10 cellular contexts compared by ENCODE assay signal in the genomic region with DNA sequence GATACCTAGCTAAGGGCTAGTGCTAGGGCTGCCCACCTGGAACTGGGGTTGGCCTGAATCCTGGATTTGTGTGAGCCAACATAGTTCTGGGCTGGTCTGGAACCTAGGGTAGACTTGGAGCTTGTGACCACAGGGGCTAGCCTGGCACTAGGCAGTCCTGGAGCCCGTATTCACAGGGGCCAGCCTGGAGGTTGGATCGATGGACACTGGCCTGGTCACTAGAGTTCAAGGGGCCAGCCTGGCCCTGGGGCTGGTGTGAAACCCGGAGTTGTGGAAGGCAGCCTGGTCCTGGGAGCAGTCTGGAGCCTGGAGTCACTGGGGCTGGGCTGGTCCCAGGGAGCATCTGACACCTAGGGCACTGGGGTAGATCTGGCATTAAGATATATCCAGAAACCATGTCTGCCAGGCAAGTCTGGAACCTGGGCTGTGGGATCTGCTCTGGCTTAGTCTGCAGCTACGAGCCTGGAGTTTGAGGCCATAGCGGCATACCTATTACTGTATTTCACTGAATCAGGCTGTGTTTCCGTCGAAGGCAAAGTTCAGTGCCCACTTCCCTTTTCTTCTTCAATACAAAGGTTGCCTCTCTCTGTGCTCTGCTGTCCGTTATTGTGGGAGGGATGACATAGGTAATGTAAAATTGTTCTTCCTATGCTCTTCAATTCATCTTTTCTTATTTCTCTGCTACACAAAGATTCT. TPM values are rescaled to one million over a fixed set of nuclear protein-coding genes. Genes with fewer than 3 reads are reported as not detected.
DNase-seq lines count a peak whose midpoint lies in the region; ATAC-seq and TF ChIP-seq lines count a peak whose summit lies in the region.
"Had no signal": no experiment of that assay in that cellular context is flagged by ENCODE, and none has a peak within 500 bp of the region (broad histone marks: within the 10 kb centered on the region; RNA-seq: fewer than 3 reads in every experiment).

No MANE protein-coding gene starts in this region.

- TF ChIP-seq CTCF in nephron progenitor cell (IDR thresholded peaks at IDR 0.05) = no peak
- no peak for TF ChIP-seq CTCF in ovary (IDR thresholded peaks at IDR 0.05)

- no peak for DNase-seq in NCI-H69 (lab: John Stamatoyannopoulos, UW)
- DNase-seq in nephron progenitor cell = no peak
- no peak for DNase-seq in ovary
- no peak for DNase-seq in activated CD4-positive, alpha-beta T cell treated with anti-CD3 and anti-CD28 coated beads for 1 hour
- DNase-seq: activated naive CD4-positive, alpha-beta T cell treated with anti-CD3 and anti-CD28 coated beads, Interleukin-2, amount 50 U/mL, for 16 hours; DND-41 had no signal

- no peaks in the 10 kb centered on the region for H3K27me3 ChIP-seq in ovary

- 83 to 91% (median 86%) methylated on average over 8 of the region's 8 CpGs for WGBS in ovary, 3 donors

- H3K27ac ChIP-seq in ovary = no peak overlapping the region

- no peaks in the 10 kb centered on the region for H3K27me3 Mint-ChIP-seq in nephron progenitor cell (ENCODE audit: low read depth, poor library complexity)

- peaks cover 14% of the 10 kb centered on the region for H3K9me3 Mint-ChIP-seq in nephron progenitor cell

- no peaks in the 10 kb centered on the region for H3K36me3 ChIP-seq in ovary

- intact Hi-C loops in ovary (cut with DNase I) = no loop called here

- no peaks in the 10 kb centered on the region for H3K9me3 ChIP-seq in ovary

- no peak for TF ChIP-seq EP300 in ovary (IDR thresholded peaks at IDR 0.05)

- no peaks in the 10 kb centered on the region for H3K4me1 ChIP-seq in ovary (ENCODE audit: insufficient read depth)

- no peak overlapping the region for H3K4me3 Mint-ChIP-seq in nephron progenitor cell

- H3K27ac Mint-ChIP-seq in nephron progenitor cell = no peak overlapping the region

- no peaks in the 10 kb centered on the region for H3K36me3 Mint-ChIP-seq in nephron progenitor cell (ENCODE audit: low read depth)

- ATAC-seq in GM18861 (IDR thresholded peaks at IDR 0.05; ENCODE audit: unreplicated experiment) = peak; percentile 95
- ATAC-seq in GM21717 (IDR thresholded peaks at IDR 0.05; ENCODE audit: unreplicated experiment) = peak; percentile 84
- peak; percentile 67 for ATAC-seq in HG03439 (IDR thresholded peaks at IDR 0.05; ENCODE audit: unreplicated experiment)
- ATAC-seq in esophagus mucosa = peak; percentile 31

- no peak for TF ChIP-seq POLR2A in ovary (IDR thresholded peaks at IDR 0.05)

- H3K4me3 ChIP-seq in ovary = no peak overlapping the region

- H3K4me1 Mint-ChIP-seq in nephron progenitor cell = peaks cover 6% of the 10 kb centered on the region

RNA-seq across cellular contexts. Expression of gene GLYATL1B, which starts 9.1 kb away (rescaled TPM):
- total RNA-seq in esophagus mucosa (not detected), ovary (not detected)
- polyA plus RNA-seq in ovary = not detected

RNA-seq across cellular contexts. Expression of gene FAM111B, which starts 30.0 kb away (rescaled TPM):
- total RNA-seq in esophagus mucosa (9.6 TPM), ovary (1 to 10 TPM in 1 of 7 donors, under 1 TPM in 4, not detected in 2; 0.12 to 1.9 (median 0.18) TPM)
- polyA plus RNA-seq in ovary = under 1 TPM; 0.13 to 0.25 TPM

Comparison
In these comparisons a context has a peak if more than half of its experiments do, and no peak if none do; other contexts are left out.
1. ATAC-seq: peak in every context shown above with its lines; median percentile 95 in GM18861; 84 in GM21717; 67 in HG03439; 31 in esophagus mucosa.